ENCODE assay signal across 12 cellular contexts in the genomic region with DNA sequence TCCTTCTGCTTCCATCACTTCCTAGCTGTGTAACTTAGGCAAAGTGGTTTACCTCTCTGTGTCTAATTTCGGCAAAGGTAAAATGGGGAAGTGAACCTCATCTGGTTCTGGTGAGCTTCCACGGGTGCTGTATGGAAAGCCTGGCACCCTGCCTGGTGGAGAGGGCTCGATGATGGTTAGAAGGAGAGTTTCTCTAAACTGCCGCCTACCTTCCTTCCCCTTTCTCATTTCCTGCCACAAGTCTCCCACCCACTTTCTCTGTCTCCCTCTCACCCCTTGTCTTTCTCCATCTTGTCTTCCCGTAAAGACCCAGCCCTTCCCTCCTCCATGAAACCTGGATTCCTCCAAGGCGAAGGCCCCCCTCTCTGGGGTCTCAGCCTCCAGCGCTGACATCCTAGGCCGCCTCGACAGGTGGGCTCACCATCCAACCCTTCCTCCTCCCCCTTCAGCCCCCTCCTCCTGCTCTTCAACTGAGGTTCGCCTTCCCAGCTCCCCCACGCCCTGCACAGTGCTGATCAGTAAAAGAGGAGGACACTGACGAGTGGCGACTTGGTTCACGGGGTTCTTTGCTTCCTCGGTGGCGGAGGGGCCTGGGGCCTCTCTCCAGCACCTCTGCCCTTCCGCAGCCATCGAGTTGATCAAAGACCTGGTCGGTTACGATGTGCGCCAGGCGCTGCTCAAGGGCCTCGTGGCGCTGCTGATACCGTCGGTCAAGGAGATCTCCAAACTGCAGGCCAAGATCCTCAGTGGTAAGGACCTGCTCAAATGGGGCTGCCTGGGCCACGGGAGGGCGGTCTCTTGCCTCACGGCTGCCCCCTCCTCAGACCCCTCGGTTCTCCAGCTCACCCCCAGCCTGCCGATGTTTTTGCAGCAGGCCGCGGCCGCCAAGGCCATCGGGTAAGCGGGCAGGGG. TPM values are rescaled to one million over a fixed set of nuclear protein-coding genes. Genes with fewer than 3 reads are reported as not detected.
DNase-seq lines count a peak whose midpoint lies in the region; ATAC-seq and TF ChIP-seq lines count a peak whose summit lies in the region.
"Had no signal": no experiment of that assay in that cellular context is flagged by ENCODE, and none has a peak within 500 bp of the region (broad histone marks: within the 10 kb centered on the region; RNA-seq: fewer than 3 reads in every experiment).

No MANE protein-coding gene starts in this region.

- TF ChIP-seq CTCF in WTC11 (IDR thresholded peaks at IDR 0.05) = no peak

- CTCF ChIA-PET in WTC11 (lab: Charles Lee) = interaction anchor here (0.5 kb wide), 1 partner anchor 405 kb away, joined by 3 read pairs; no protein-coding TSS in a partner anchor

- H3K27me3 Mint-ChIP-seq in WTC11 (ENCODE audit: low read depth) = no peaks in the 10 kb centered on the region

- peak; percentile 33 for ATAC-seq in HG03378 (IDR thresholded peaks at IDR 0.05; ENCODE audit: unreplicated experiment)
- no peak for ATAC-seq in WTC11
- no peak for ATAC-seq in SK-N-SH treated with all-trans-retinoic acid at 6 μM for 48 hours
- ATAC-seq in HG02840 (IDR thresholded peaks at IDR 0.05; ENCODE audit: low FRiP score, unreplicated experiment) = no peak

- no peaks in the 10 kb centered on the region for H3K36me3 Mint-ChIP-seq in WTC11

- peaks cover 8% of the 10 kb centered on the region; the same call in 1 of the 2 replicates for H3K4me1 Mint-ChIP-seq in WTC11

- H3K27ac Mint-ChIP-seq in WTC11 = no peak overlapping the region; the same call in 1 of the 2 replicates

- DNase-seq in Ammon's horn (ENCODE audit: low spot score) (peak; percentile 53), WTC11 (ENCODE audit: low spot score) (no peak), globus pallidus (ENCODE audit: low spot score) (peak; percentile 26), NCI-H1436 treated with DMSO at 0.1 percent for 48 hours (lab: John Stamatoyannopoulos, UW) (no peak), kidney tubule cell (ENCODE audit: low spot score) (no peak)
- DNase-seq: NCI-H2029 treated with DMSO at 0.1 percent for 48 hours had no signal

- no peak overlapping the region for H3K4me3 Mint-ChIP-seq in WTC11
- H3K4me3 Mint-ChIP-seq: nephron had no signal

- H3K9me3 Mint-ChIP-seq in WTC11 = no peaks in the 10 kb centered on the region
- H3K9me3 Mint-ChIP-seq: nephron had no signal

- POLR2A ChIA-PET in WTC11 (lab: Charles Lee) = no interaction called here

TF ChIP-seq in WTC11, 78 proteins besides CTCF, POLR2A, EP300 and RAD21:
- TF ChIP-seq, protein P1, sequence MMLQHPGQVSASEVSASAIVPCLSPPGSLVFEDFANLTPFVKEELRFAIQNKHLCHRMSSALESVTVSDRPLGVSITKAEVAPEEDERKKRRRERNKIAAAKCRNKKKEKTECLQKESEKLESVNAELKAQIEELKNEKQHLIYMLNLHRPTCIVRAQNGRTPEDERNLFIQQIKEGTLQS (CRISPR knock-in tag; conservative IDR thresholded peaks at IDR 0.05) = no peak
- TF ChIP-seq ZNF121 (CRISPR knock-in tag; IDR thresholded peaks at IDR 0.05) = peak; percentile 81
- TF ChIP-seq PRRX2 (CRISPR knock-in tag; IDR thresholded peaks at IDR 0.05) = no peak

TF ChIP-seq in SK-N-SH treated with all-trans-retinoic acid at 6 μM for 48 hours, 23 proteins besides CTCF, POLR2A, EP300 and RAD21 (continues in another document):
- no peak for TF ChIP-seq TCF4 (CRISPR knock-in tag; IDR thresholded peaks at IDR 0.05; ENCODE audit: borderline replicate concordance)
- no peak for TF ChIP-seq CSDC2 (CRISPR knock-in tag; IDR thresholded peaks at IDR 0.05)
- TF ChIP-seq, protein P2, sequence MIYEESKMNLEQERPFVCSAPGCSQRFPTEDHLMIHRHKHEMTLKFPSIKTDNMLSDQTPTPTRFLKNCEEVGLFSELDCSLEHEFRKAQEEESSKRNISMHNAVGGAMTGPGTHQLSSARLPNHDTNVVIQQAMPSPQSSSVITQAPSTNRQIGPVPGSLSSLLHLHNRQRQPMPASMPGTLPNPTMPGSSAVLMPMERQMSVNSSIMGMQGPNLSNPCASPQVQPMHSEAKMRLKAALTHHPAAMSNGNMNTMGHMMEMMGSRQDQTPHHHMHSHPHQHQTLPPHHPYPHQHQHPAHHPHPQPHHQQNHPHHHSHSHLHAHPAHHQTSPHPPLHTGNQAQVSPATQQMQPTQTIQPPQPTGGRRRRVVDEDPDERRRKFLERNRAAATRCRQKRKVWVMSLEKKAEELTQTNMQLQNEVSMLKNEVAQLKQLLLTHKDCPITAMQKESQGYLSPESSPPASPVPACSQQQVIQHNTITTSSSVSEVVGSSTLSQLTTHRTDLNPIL (CRISPR knock-in tag; IDR thresholded peaks at IDR 0.05; ENCODE audit: low read depth) = no peak
- TF ChIP-seq ZNF565 (CRISPR knock-in tag; conservative IDR thresholded peaks at IDR 0.05; ENCODE audit: low read depth) = no peak
- TF ChIP-seq ZFP30 (CRISPR knock-in tag; IDR thresholded peaks at IDR 0.05) = no peak
- TF ChIP-seq, protein P3, sequence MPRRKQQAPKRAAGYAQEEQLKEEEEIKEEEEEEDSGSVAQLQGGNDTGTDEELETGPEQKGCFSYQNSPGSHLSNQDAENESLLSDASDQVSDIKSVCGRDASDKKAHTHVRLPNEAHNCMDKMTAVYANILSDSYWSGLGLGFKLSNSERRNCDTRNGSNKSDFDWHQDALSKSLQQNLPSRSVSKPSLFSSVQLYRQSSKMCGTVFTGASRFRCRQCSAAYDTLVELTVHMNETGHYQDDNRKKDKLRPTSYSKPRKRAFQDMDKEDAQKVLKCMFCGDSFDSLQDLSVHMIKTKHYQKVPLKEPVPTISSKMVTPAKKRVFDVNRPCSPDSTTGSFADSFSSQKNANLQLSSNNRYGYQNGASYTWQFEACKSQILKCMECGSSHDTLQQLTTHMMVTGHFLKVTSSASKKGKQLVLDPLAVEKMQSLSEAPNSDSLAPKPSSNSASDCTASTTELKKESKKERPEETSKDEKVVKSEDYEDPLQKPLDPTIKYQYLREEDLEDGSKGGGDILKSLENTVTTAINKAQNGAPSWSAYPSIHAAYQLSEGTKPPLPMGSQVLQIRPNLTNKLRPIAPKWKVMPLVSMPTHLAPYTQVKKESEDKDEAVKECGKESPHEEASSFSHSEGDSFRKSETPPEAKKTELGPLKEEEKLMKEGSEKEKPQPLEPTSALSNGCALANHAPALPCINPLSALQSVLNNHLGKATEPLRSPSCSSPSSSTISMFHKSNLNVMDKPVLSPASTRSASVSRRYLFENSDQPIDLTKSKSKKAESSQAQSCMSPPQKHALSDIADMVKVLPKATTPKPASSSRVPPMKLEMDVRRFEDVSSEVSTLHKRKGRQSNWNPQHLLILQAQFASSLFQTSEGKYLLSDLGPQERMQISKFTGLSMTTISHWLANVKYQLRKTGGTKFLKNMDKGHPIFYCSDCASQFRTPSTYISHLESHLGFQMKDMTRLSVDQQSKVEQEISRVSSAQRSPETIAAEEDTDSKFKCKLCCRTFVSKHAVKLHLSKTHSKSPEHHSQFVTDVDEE (CRISPR knock-in tag; IDR thresholded peaks at IDR 0.05) = no peak
- no peak for TF ChIP-seq ZNF8 (CRISPR knock-in tag; IDR thresholded peaks at IDR 0.05)
- no peak for TF ChIP-seq ISL1 (CRISPR knock-in tag; IDR thresholded peaks at IDR 0.05)
- TF ChIP-seq PPARA (CRISPR knock-in tag; IDR thresholded peaks at IDR 0.05; ENCODE audit: borderline replicate concordance) = no peak
- no peak for TF ChIP-seq RARB (CRISPR knock-in tag; IDR thresholded peaks at IDR 0.05)
- no peak for TF ChIP-seq ZNF70 (CRISPR knock-in tag; IDR thresholded peaks at IDR 0.05)
- TF ChIP-seq, protein P4, sequence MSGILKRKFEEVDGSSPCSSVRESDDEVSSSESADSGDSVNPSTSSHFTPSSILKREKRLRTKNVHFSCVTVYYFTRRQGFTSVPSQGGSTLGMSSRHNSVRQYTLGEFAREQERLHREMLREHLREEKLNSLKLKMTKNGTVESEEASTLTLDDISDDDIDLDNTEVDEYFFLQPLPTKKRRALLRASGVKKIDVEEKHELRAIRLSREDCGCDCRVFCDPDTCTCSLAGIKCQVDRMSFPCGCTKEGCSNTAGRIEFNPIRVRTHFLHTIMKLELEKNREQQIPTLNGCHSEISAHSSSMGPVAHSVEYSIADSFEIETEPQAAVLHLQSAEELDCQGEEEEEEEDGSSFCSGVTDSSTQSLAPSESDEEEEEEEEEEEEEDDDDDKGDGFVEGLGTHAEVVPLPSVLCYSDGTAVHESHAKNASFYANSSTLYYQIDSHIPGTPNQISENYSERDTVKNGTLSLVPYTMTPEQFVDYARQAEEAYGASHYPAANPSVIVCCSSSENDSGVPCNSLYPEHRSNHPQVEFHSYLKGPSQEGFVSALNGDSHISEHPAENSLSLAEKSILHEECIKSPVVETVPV (CRISPR knock-in tag; IDR thresholded peaks at IDR 0.05) = no peak
- no peak for TF ChIP-seq OSR1 (CRISPR knock-in tag; IDR thresholded peaks at IDR 0.05)
- TF ChIP-seq ZC3H10 (CRISPR knock-in tag; IDR thresholded peaks at IDR 0.05) = no peak
- TF ChIP-seq, protein P5, sequence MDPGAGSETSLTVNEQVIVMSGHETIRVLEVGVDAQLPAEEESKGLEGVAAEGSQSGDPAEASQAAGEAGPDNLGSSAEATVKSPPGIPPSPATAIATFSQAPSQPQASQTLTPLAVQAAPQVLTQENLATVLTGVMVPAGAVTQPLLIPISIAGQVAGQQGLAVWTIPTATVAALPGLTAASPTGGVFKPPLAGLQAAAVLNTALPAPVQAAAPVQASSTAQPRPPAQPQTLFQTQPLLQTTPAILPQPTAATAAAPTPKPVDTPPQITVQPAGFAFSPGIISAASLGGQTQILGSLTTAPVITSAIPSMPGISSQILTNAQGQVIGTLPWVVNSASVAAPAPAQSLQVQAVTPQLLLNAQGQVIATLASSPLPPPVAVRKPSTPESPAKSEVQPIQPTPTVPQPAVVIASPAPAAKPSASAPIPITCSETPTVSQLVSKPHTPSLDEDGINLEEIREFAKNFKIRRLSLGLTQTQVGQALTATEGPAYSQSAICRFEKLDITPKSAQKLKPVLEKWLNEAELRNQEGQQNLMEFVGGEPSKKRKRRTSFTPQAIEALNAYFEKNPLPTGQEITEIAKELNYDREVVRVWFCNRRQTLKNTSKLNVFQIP (CRISPR knock-in tag; IDR thresholded peaks at IDR 0.05; ENCODE audit: borderline replicate concordance, low read depth) = no peak
- TF ChIP-seq ZFP3 (CRISPR knock-in tag; IDR thresholded peaks at IDR 0.05) = no peak
- TF ChIP-seq BACH2 (CRISPR knock-in tag; IDR thresholded peaks at IDR 0.05; ENCODE audit: borderline replicate concordance) = no peak

RNA-seq across cellular contexts. Expression of a gene that starts 7.2 kb away (rescaled TPM):
- total RNA-seq in WTC11 (2021) = not detected in 3 replicates
- total RNA-seq: esophagus muscularis mucosa, H7 had no signal

RNA-seq across cellular contexts. Expression of a gene that starts 15.9 kb away (rescaled TPM):
- total RNA-seq in WTC11 (2021) = 82.6 to 93.8 TPM (median 85.4 TPM) in 3 replicates

RNA-seq across cellular contexts. Expression of a gene that starts 49.2 kb away (rescaled TPM):
- 0.74 to 1.6 TPM (median 0.78 TPM) in 3 replicates for total RNA-seq in WTC11 (2021)

RNA-seq across cellular contexts. Expression of a gene that starts 49.5 kb away (rescaled TPM):
- 8.2 to 10.9 TPM (median 10.0 TPM) in 3 replicates for total RNA-seq in WTC11 (2021)

RNA-seq across cellular contexts. Expression of a gene that starts 51.6 kb away (rescaled TPM):
- total RNA-seq in WTC11 (2021) = 2,343 to 2,726 TPM (median 2,722 TPM) in 3 replicates

Comparison
In these comparisons a context has a peak if more than half of its experiments do, and no peak if none do; other contexts are left out.
1. DNase-seq: peak in Ammon's horn (single experiment) and globus pallidus (single experiment); none in WTC11 (single experiment), NCI-H1436 treated with DMSO at 0.1 percent for 48 hours (single experiment) and kidney tubule cell (single experiment).